In genomic region chr20:3802524-3803239, GRCh38 we compare ENCODE assay signal across 11 cellular contexts. TPM values are rescaled to one million over a fixed set of nuclear protein-coding genes. Genes with fewer than 3 reads are reported as not detected.
DNase-seq lines count a peak whose midpoint lies in the region; ATAC-seq, FAIRE-seq and TF ChIP-seq lines count a peak whose summit lies in the region.
"Had no signal": no experiment of that assay in that cellular context is flagged by ENCODE, and none has a peak within 500 bp of the region (broad histone marks: within the 10 kb centered on the region; RNA-seq: fewer than 3 reads in every experiment).

No MANE protein-coding gene starts in this region.

- no peak for TF ChIP-seq POLR2A in GM12878 (IDR thresholded peaks at IDR 0.05; ENCODE audit: low read depth, low read length)

- H3K27ac ChIP-seq in BLaER1 (peak overlapping the region; percentile 24), GM12878 (ENCODE audit: control insufficient read depth, insufficient read depth) (no peak overlapping the region; the same call in 1 of the 2 replicates), GM23248 (no peak overlapping the region)

- POLR2A ChIA-PET in GM12878 (lab: Charles Lee): no interaction called here
- POLR2A ChIA-PET in naive thymus-derived CD8-positive, alpha-beta T cell (lab: Charles Lee): no interaction called here

- H3K36me3 ChIP-seq in BLaER1: peaks cover 72% of the 10 kb centered on the region
- peaks cover 23 to 28% of the 10 kb centered on the region in 2 experiments for H3K36me3 ChIP-seq in GM12878 (ENCODE audit: control insufficient read depth in 2 of 2, insufficient read depth in 2 of 2, low read length in 1 of 2)
- no peaks in the 10 kb centered on the region; the same call in 1 of the 2 replicates for H3K36me3 ChIP-seq in GM23248 (ENCODE audit: low read depth)

- H3K36me3 Mint-ChIP-seq in naive thymus-derived CD8-positive, alpha-beta T cell: peaks cover 9 to 85% (median 51%) of the 10 kb centered on the region in 3 donors
- H3K36me3 Mint-ChIP-seq in endothelial cell (ENCODE audit: low read depth, unreplicated experiment): peaks cover 25% of the 10 kb centered on the region

- H4K20me1 ChIP-seq in BLaER1 (no peaks in the 10 kb centered on the region), GM12878 (ENCODE audit: control insufficient read depth, insufficient read depth) (no peaks in the 10 kb centered on the region), GM23248 (ENCODE audit: insufficient read depth) (no peaks in the 10 kb centered on the region)

- BruUV-seq in GM12878 (replicated peaks; lab: Mats Ljungman, UMichigan): no TSS peak

- ATAC-seq in GM12878 (no peak), GM21367 (IDR thresholded peaks at IDR 0.05; ENCODE audit: unreplicated experiment) (no peak)
- no peak for ATAC-seq in naive thymus-derived CD8-positive, alpha-beta T cell

- no peaks in the 10 kb centered on the region for H3K9me3 ChIP-seq in BLaER1
- no peaks in the 10 kb centered on the region for H3K9me3 ChIP-seq in GM12878 (replicated peaks; ENCODE audit: control insufficient read depth, insufficient read depth, low read length)
- H3K9me3 ChIP-seq in GM23248 (ENCODE audit: low read depth): no peaks in the 10 kb centered on the region

- H3K27me3 ChIP-seq in BLaER1 (no peaks in the 10 kb centered on the region), GM12878 (replicated peaks in 1 of 2; ENCODE audit: control insufficient read depth in 2 of 2, insufficient read depth in 2 of 2, low read length in 1 of 2) (no peaks in the 10 kb centered on the region), GM23248 (replicated peaks; ENCODE audit: insufficient read depth) (no peaks in the 10 kb centered on the region)

- RAD21 ChIA-PET in GM12878 (lab: Charles Lee; ENCODE audit: unreplicated experiment): interaction anchor here (0.7 kb wide), 1 partner anchor 18 kb away, joined by 3 read pairs; no protein-coding TSS in a partner anchor

- no peak for TF ChIP-seq RAD21 in GM12878 (IDR thresholded peaks at IDR 0.05; ENCODE audit: insufficient read depth, low read depth, low read length)

- no peaks in the 10 kb centered on the region for H3K9me2 ChIP-seq in GM23248 (ENCODE audit: insufficient read depth)

- no peaks in the 10 kb centered on the region for H3K27me3 Mint-ChIP-seq in naive thymus-derived CD8-positive, alpha-beta T cell
- peaks cover 15% of the 10 kb centered on the region for H3K27me3 Mint-ChIP-seq in endothelial cell (ENCODE audit: unreplicated experiment)

- H3K9ac ChIP-seq in BLaER1: no peak overlapping the region; the same call in 1 of the 2 replicates
- no peak overlapping the region for H3K9ac ChIP-seq in GM12878 (ENCODE audit: control insufficient read depth, insufficient read depth, low read length)
- H3K9ac ChIP-seq in GM23248: no peak overlapping the region

- H3K4me3 Mint-ChIP-seq in naive thymus-derived CD8-positive, alpha-beta T cell: peak overlapping the region in 8 of 10 donors; percentile 19 to 61 (median 42)
- no peak overlapping the region for H3K4me3 Mint-ChIP-seq in endothelial cell (ENCODE audit: unreplicated experiment)

- intact Hi-C loops in GM12878 (cut with micrococcal nuclease; ENCODE audit: unreplicated experiment): no loop called here

- DNase-seq in DMS53 (lab: John Stamatoyannopoulos, UW) (peak; percentile 94), GM12878 (ENCODE audit: low read depth, low spot score) (no peak), endothelial cell (ENCODE audit: low spot score) (no peak), GM23248 (no peak)
- no peak for DNase-seq in naive thymus-derived CD8-positive, alpha-beta T cell
- DNase-seq: NCI-H526 treated with DMSO at 0.1 percent for 48 hours, occipital lobe had no signal

- no peak overlapping the region for H3K4me3 ChIP-seq in BLaER1
- H3K4me3 ChIP-seq in GM12878: no peak overlapping the region
- H3K4me3 ChIP-seq in GM23248: no peak overlapping the region

- no peaks in the 10 kb centered on the region for H3K9me3 Mint-ChIP-seq in naive thymus-derived CD8-positive, alpha-beta T cell
- no peaks in the 10 kb centered on the region for H3K9me3 Mint-ChIP-seq in endothelial cell (ENCODE audit: unreplicated experiment)

- peaks cover 47 to 89% (median 85%) of the 10 kb centered on the region in 4 donors for H3K4me1 Mint-ChIP-seq in naive thymus-derived CD8-positive, alpha-beta T cell
- H3K4me1 Mint-ChIP-seq in endothelial cell (ENCODE audit: unreplicated experiment): peaks cover 23% of the 10 kb centered on the region

- H3K4me1 ChIP-seq in BLaER1 (peaks cover 77% of the 10 kb centered on the region), GM12878 (ENCODE audit: control insufficient read depth, insufficient read depth, low read length) (peaks cover 33% of the 10 kb centered on the region), GM23248 (ENCODE audit: insufficient read depth) (peaks cover 32% of the 10 kb centered on the region)

- TF ChIP-seq CTCF in GM12878 (IDR thresholded peaks at IDR 0.05 in 2 of 3, conservative IDR thresholded peaks at IDR 0.05 in 1 of 3; ENCODE audit: control insufficient read depth in 2 of 3, extremely low read depth in 1 of 3, insufficient read depth in 1 of 3, low read depth in 3 of 3, low read length in 3 of 3) (no peak), endothelial cell (IDR thresholded peaks at IDR 0.05; ENCODE audit: unreplicated experiment) (no peak)

- in situ Hi-C loops in GM12878 (cut with MboI): no loop called here
- in situ Hi-C loops in GM23248 (cut with MboI): no loop called here

- SMC1A ChIA-PET in GM12878 (lab: Charles Lee; ENCODE audit: uncharacterized antibody, unreplicated experiment): interaction anchor here (0.7 kb wide), 1 partner anchor 18 kb away, joined by 3 read pairs; the partner anchor contains the start of gene AP5S1

- CTCF ChIA-PET in GM12878 (lab: Yijun Ruan, JAX): interaction anchor here (0.9 kb wide), 2 partner anchors 18 to 35 kb away, joined by 3 read pairs; partner anchors contain the start of gene ADISSP

- H3K79me2 ChIP-seq in GM12878 (ENCODE audit: control insufficient read depth, insufficient read depth, low read length): peaks cover 7% of the 10 kb centered on the region
- peaks cover 27% of the 10 kb centered on the region for H3K79me2 ChIP-seq in GM23248 (ENCODE audit: insufficient read depth)

- H2AFZ ChIP-seq in GM12878 (ENCODE audit: control insufficient read depth, low read depth, low read length) (no peak overlapping the region), GM23248 (no peak overlapping the region)

- 71% methylated on average over 11 of the region's 11 CpGs for WGBS in GM12878 (ENCODE audit: insufficient coverage, insufficient replicate concordance, low lambda C conversion rate, missing lambda C conversion rate)
- 94 to 96% methylated on average over 11 of the region's 11 CpGs for WGBS in GM23248 (ENCODE audit: low coverage in 1 of 2, low lambda C conversion rate in 2 of 2, missing lambda C conversion rate in 2 of 2), 2 experiments

- H3F3A ChIP-seq in GM23248 (ENCODE audit: insufficient read depth): peaks cover 25% of the 10 kb centered on the region

- H3K27ac Mint-ChIP-seq in naive thymus-derived CD8-positive, alpha-beta T cell: peak overlapping the region; percentile 84 to 97 (median 93)
- H3K27ac Mint-ChIP-seq in endothelial cell (ENCODE audit: unreplicated experiment): no peak overlapping the region

- FAIRE-seq in GM12878 (lab: Jason Lieb, UNC): peak; percentile 74
- FAIRE-seq: kidney had no signal

- no peak for TF ChIP-seq EP300 in GM12878 (IDR thresholded peaks at IDR 0.05; ENCODE audit: borderline replicate concordance in 1 of 2, control insufficient read depth in 1 of 2, low read depth in 2 of 2, low read length in 2 of 2)

- peak overlapping the region; percentile 67 for H3K4me2 ChIP-seq in BLaER1
- H3K4me2 ChIP-seq in GM12878 (ENCODE audit: control insufficient read depth, insufficient read depth): peak overlapping the region; percentile 7; the same call in 1 of the 2 replicates
- H3K4me2 ChIP-seq in GM23248 (ENCODE audit: unreplicated experiment): no peak overlapping the region

RNA-seq across cellular contexts. Expression of gene CDC25B, which starts 6.6 kb away (rescaled TPM):
- 19.8 and 20.9 TPM in 2 replicates for total RNA-seq in GM12878 (2013; cell fraction: nucleolus; rRNA removed)
- total RNA-seq in GM12878 (2014; rRNA removed): 18.5 and 20.7 TPM in 2 replicates
- 11.2 and 13.0 TPM in 2 replicates for total RNA-seq in GM12878 (2014; rRNA removed; fragmentation: Illumina TruSeq; extraction: Trizol)
- 58.8 and 58.9 TPM in 2 replicates for total RNA-seq in GM12878 (2021)
- polyA plus RNA-seq in GM12878 (2011; ENCODE audit: low read depth): 13.9 TPM
- polyA plus RNA-seq in GM12878 (2011; rRNA removed): 11.2 and 20.2 TPM in 2 replicates
- 33.1 and 37.6 TPM in 2 replicates for polyA plus RNA-seq in GM12878 (2011; cell fraction: cytosol; rRNA removed)
- polyA plus RNA-seq in GM12878 (2011; cell fraction: nucleus; rRNA removed): 145 and 172 TPM in 2 replicates
- 27.8 and 28.4 TPM in 2 replicates for polyA plus RNA-seq in GM12878 (2012)
- polyA plus RNA-seq in GM12878 (2014; fragmentation: Illumina TruSeq; extraction: Trizol): 25.1 and 36.9 TPM in 2 replicates
- 1 to 10 TPM; 4.6 to 8.6 TPM for polyA plus RNA-seq in GM12878 (2014; fragmentation: Nextera tagmentation; extraction: Ambion mirVana)
- polyA plus RNA-seq in GM12878 (2014; rRNA removed): 37.0 and 44.2 TPM in 2 replicates
- 10 to 100 TPM; 28.4 to 28.7 TPM for polyA plus RNA-seq in GM12878 (2016; fragmentation: Nextera tagmentation; extraction: Ambion mirVana)
- 11.0 and 22.2 TPM in 2 replicates for polyA minus RNA-seq in GM12878 (2011; rRNA and poly(A)+ RNA removed)
- 12.4 and 15.6 TPM in 2 replicates for polyA minus RNA-seq in GM12878 (2011; cell fraction: cytosol; rRNA and poly(A)+ RNA removed)
- 13.5 and 22.2 TPM in 2 replicates for polyA minus RNA-seq in GM12878 (2011; cell fraction: nucleus; rRNA and poly(A)+ RNA removed)
- 100 to 1,000 TPM; 320 to 336 TPM for total RNA-seq in naive thymus-derived CD8-positive, alpha-beta T cell
- polyA plus RNA-seq in naive thymus-derived CD8-positive, alpha-beta T cell: 10 to 100 TPM; 38.1 to 49.7 (median 42.0) TPM
- 10.4 TPM for total RNA-seq in endothelial cell (ENCODE audit: unreplicated experiment)
- total RNA-seq in GM23248 (2014; rRNA removed; shearing (Covaris generic)): 20.1 and 22.9 TPM in 2 replicates
- 16.3 and 18.2 TPM in 2 replicates for polyA plus RNA-seq in GM23248 (2016; fragmentation: Nextera tagmentation; extraction: Ambion mirVana)

RNA-seq across cellular contexts. Expression of gene CENPB, which starts 16.1 kb away (rescaled TPM):
- 8.8 and 11.3 TPM in 2 replicates for total RNA-seq in GM12878 (2013; cell fraction: nucleolus; rRNA removed)
- total RNA-seq in GM12878 (2014; rRNA removed) (56.6 and 68.6 TPM in 2 replicates), GM12878 (2014; rRNA removed; fragmentation: Illumina TruSeq; extraction: Trizol) (24.4 and 27.6 TPM in 2 replicates), GM12878 (2021) (68.3 and 71.2 TPM in 2 replicates), endothelial cell (ENCODE audit: unreplicated experiment) (57.9 TPM)
- polyA plus RNA-seq in GM12878 (2011; ENCODE audit: low read depth): 12.5 TPM
- polyA plus RNA-seq in GM12878 (2011; rRNA removed) (4.3 and 7.1 TPM in 2 replicates), GM12878 (2014; fragmentation: Illumina TruSeq; extraction: Trizol) (10.9 and 20.9 TPM in 2 replicates), GM12878 (2014; fragmentation: Nextera tagmentation; extraction: Ambion mirVana) (under 1 TPM; 0.16 to 0.29 TPM), GM12878 (2014; rRNA removed) (35.5 and 44.8 TPM in 2 replicates), GM12878 (2016; fragmentation: Nextera tagmentation; extraction: Ambion mirVana) (1 to 10 TPM; 1.6 to 2.4 TPM), GM23248 (2016; fragmentation: Nextera tagmentation; extraction: Ambion mirVana) (4.5 and 4.6 TPM in 2 replicates)
- polyA plus RNA-seq in GM12878 (2011; cell fraction: cytosol; rRNA removed): 8.8 and 12.2 TPM in 2 replicates
- polyA plus RNA-seq in GM12878 (2011; cell fraction: nucleus; rRNA removed): 9.5 and 12.9 TPM in 2 replicates
- polyA plus RNA-seq in GM12878 (2012): 24.5 and 35.6 TPM in 2 replicates
- polyA minus RNA-seq in GM12878 (2011; rRNA and poly(A)+ RNA removed): 8.2 and 15.1 TPM in 2 replicates
- polyA minus RNA-seq in GM12878 (2011; cell fraction: cytosol; rRNA and poly(A)+ RNA removed): 8.4 and 9.0 TPM in 2 replicates
- polyA minus RNA-seq in GM12878 (2011; cell fraction: nucleus; rRNA and poly(A)+ RNA removed): 7.0 and 12.8 TPM in 2 replicates
- total RNA-seq in naive thymus-derived CD8-positive, alpha-beta T cell: 10 to 100 TPM; 45.8 to 48.6 TPM
- 1 to 10 TPM; 1.0 to 1.7 (median 1.4) TPM for polyA plus RNA-seq in naive thymus-derived CD8-positive, alpha-beta T cell
- total RNA-seq in GM23248 (2014; rRNA removed; shearing (Covaris generic)): 134 and 153 TPM in 2 replicates

RNA-seq across cellular contexts. Expression of gene AP5S1, which starts 17.7 kb away (rescaled TPM):
- total RNA-seq in GM12878 (2013; cell fraction: nucleolus; rRNA removed): 7.0 and 7.1 TPM in 2 replicates
- total RNA-seq in GM12878 (2014; rRNA removed): 11.6 and 13.2 TPM in 2 replicates
- 3.8 and 4.7 TPM in 2 replicates for total RNA-seq in GM12878 (2014; rRNA removed; fragmentation: Illumina TruSeq; extraction: Trizol)
- total RNA-seq in GM12878 (2021): 12.3 and 12.4 TPM in 2 replicates
- 3.5 TPM for polyA plus RNA-seq in GM12878 (2011; ENCODE audit: low read depth)
- 1.7 and 3.8 TPM in 2 replicates for polyA plus RNA-seq in GM12878 (2011; rRNA removed)
- polyA plus RNA-seq in GM12878 (2011; cell fraction: cytosol; rRNA removed): 6.4 and 8.4 TPM in 2 replicates
- 3.8 and 5.3 TPM in 2 replicates for polyA plus RNA-seq in GM12878 (2011; cell fraction: nucleus; rRNA removed)
- 7.3 and 11.5 TPM in 2 replicates for polyA plus RNA-seq in GM12878 (2012)
- 1.8 and 3.8 TPM in 2 replicates for polyA plus RNA-seq in GM12878 (2014; fragmentation: Illumina TruSeq; extraction: Trizol)
- polyA plus RNA-seq in GM12878 (2014; fragmentation: Nextera tagmentation; extraction: Ambion mirVana): 1 to 10 TPM; 4.4 to 5.8 TPM
- 9.7 and 11.1 TPM in 2 replicates for polyA plus RNA-seq in GM12878 (2014; rRNA removed)
- 10 to 100 TPM; 10.5 to 13.1 TPM for polyA plus RNA-seq in GM12878 (2016; fragmentation: Nextera tagmentation; extraction: Ambion mirVana)
- polyA minus RNA-seq in GM12878 (2011; rRNA and poly(A)+ RNA removed): 3.9 and 8.0 TPM in 2 replicates
- polyA minus RNA-seq in GM12878 (2011; cell fraction: cytosol; rRNA and poly(A)+ RNA removed): 1.8 and 3.9 TPM in 2 replicates
- polyA minus RNA-seq in GM12878 (2011; cell fraction: nucleus; rRNA and poly(A)+ RNA removed): 4.0 and 7.7 TPM in 2 replicates
- total RNA-seq in naive thymus-derived CD8-positive, alpha-beta T cell: 10 to 100 TPM; 12.6 to 14.5 TPM
- 10 to 100 TPM; 10.1 to 21.8 (median 19.3) TPM for polyA plus RNA-seq in naive thymus-derived CD8-positive, alpha-beta T cell
- 9.9 TPM for total RNA-seq in endothelial cell (ENCODE audit: unreplicated experiment)
- total RNA-seq in GM23248 (2014; rRNA removed; shearing (Covaris generic)): 24.8 and 25.0 TPM in 2 replicates
- polyA plus RNA-seq in GM23248 (2016; fragmentation: Nextera tagmentation; extraction: Ambion mirVana): 20.5 and 22.6 TPM in 2 replicates

RNA-seq across cellular contexts. Expression of gene SPEF1, which starts 21.4 kb away (rescaled TPM):
- not detected in 2 replicates for total RNA-seq in GM12878 (2013; cell fraction: nucleolus; rRNA removed)
- total RNA-seq in GM12878 (2014; rRNA removed) (not detected in 2 replicates), GM12878 (2014; rRNA removed; fragmentation: Illumina TruSeq; extraction: Trizol) (not detected in 2 replicates), GM12878 (2021) (not detected in 2 replicates), endothelial cell (ENCODE audit: unreplicated experiment) (0.23 TPM)
- not detected for polyA plus RNA-seq in GM12878 (2011; ENCODE audit: low read depth)
- polyA plus RNA-seq in GM12878 (2011; rRNA removed) (not detected in 2 replicates), GM12878 (2014; fragmentation: Illumina TruSeq; extraction: Trizol) (not detected in 2 replicates), GM12878 (2014; fragmentation: Nextera tagmentation; extraction: Ambion mirVana) (not detected), GM12878 (2014; rRNA removed) (0.06 and 0.12 TPM in 2 replicates), GM12878 (2016; fragmentation: Nextera tagmentation; extraction: Ambion mirVana) (not detected), GM23248 (2016; fragmentation: Nextera tagmentation; extraction: Ambion mirVana) (0.11 TPM in 1 of 2 replicates, not detected in the other)
- polyA plus RNA-seq in GM12878 (2011; cell fraction: cytosol; rRNA removed): not detected in 2 replicates
- polyA plus RNA-seq in GM12878 (2011; cell fraction: nucleus; rRNA removed): 0.18 and 0.29 TPM in 2 replicates
- polyA plus RNA-seq in GM12878 (2012): 0.09 TPM in 1 of 2 replicates, not detected in the other
- polyA minus RNA-seq in GM12878 (2011; rRNA and poly(A)+ RNA removed): not detected in 2 replicates
- polyA minus RNA-seq in GM12878 (2011; cell fraction: cytosol; rRNA and poly(A)+ RNA removed): not detected in 2 replicates
- 0.12 TPM in 1 of 2 replicates, not detected in the other for polyA minus RNA-seq in GM12878 (2011; cell fraction: nucleus; rRNA and poly(A)+ RNA removed)
- total RNA-seq in naive thymus-derived CD8-positive, alpha-beta T cell: under 1 TPM in 1 of 2 experiments, not detected in 1; 0.33 TPM
- not detected for polyA plus RNA-seq in naive thymus-derived CD8-positive, alpha-beta T cell
- not detected in 2 replicates for total RNA-seq in GM23248 (2014; rRNA removed; shearing (Covaris generic))
- total RNA-seq: Daoy had no signal

RNA-seq across cellular contexts. Expression of gene ADISSP, which starts 35.1 kb away (rescaled TPM):
- 2.7 and 3.8 TPM in 2 replicates for total RNA-seq in GM12878 (2013; cell fraction: nucleolus; rRNA removed)
- total RNA-seq in GM12878 (2014; rRNA removed) (59.2 and 64.5 TPM in 2 replicates), GM12878 (2014; rRNA removed; fragmentation: Illumina TruSeq; extraction: Trizol) (25.2 and 27.1 TPM in 2 replicates), GM12878 (2021) (65.9 and 67.5 TPM in 2 replicates), endothelial cell (ENCODE audit: unreplicated experiment) (18.0 TPM)
- 5.7 TPM for polyA plus RNA-seq in GM12878 (2011; ENCODE audit: low read depth)
- polyA plus RNA-seq in GM12878 (2011; rRNA removed) (6.9 and 22.6 TPM in 2 replicates), GM12878 (2014; fragmentation: Illumina TruSeq; extraction: Trizol) (2.3 and 17.5 TPM in 2 replicates), GM12878 (2014; fragmentation: Nextera tagmentation; extraction: Ambion mirVana) (1 to 10 TPM in 1 of 2 experiments, under 1 TPM in 1; 0.80 to 7.6 TPM), GM12878 (2014; rRNA removed) (50.2 and 62.0 TPM in 2 replicates), GM12878 (2016; fragmentation: Nextera tagmentation; extraction: Ambion mirVana) (10 to 100 TPM; 90.8 to 96.3 TPM), GM23248 (2016; fragmentation: Nextera tagmentation; extraction: Ambion mirVana) (62.6 and 65.4 TPM in 2 replicates)
- 42.5 and 66.1 TPM in 2 replicates for polyA plus RNA-seq in GM12878 (2011; cell fraction: cytosol; rRNA removed)
- 25.9 and 34.8 TPM in 2 replicates for polyA plus RNA-seq in GM12878 (2011; cell fraction: nucleus; rRNA removed)
- 22.4 and 26.6 TPM in 2 replicates for polyA plus RNA-seq in GM12878 (2012)
- polyA minus RNA-seq in GM12878 (2011; rRNA and poly(A)+ RNA removed): 16.0 and 29.6 TPM in 2 replicates
- 16.8 and 25.3 TPM in 2 replicates for polyA minus RNA-seq in GM12878 (2011; cell fraction: cytosol; rRNA and poly(A)+ RNA removed)
- polyA minus RNA-seq in GM12878 (2011; cell fraction: nucleus; rRNA and poly(A)+ RNA removed): 6.3 and 9.6 TPM in 2 replicates
- 10 to 100 TPM; 19.5 to 19.6 TPM for total RNA-seq in naive thymus-derived CD8-positive, alpha-beta T cell
- polyA plus RNA-seq in naive thymus-derived CD8-positive, alpha-beta T cell: 10 to 100 TPM; 17.6 to 32.4 (median 22.2) TPM
- total RNA-seq in GM23248 (2014; rRNA removed; shearing (Covaris generic)): 44.9 and 49.1 TPM in 2 replicates

Comparison
In these comparisons a context has a peak if more than half of its experiments do, and no peak if none do; other contexts are left out.
1. RNA of gene CDC25B, which starts 6.6 kb away (total RNA-seq): 320 to 336 TPM in naive thymus-derived CD8-positive, alpha-beta T cell; 11.2 to 58.9 TPM in GM12878, 20.1 to 22.9 TPM in GM23248 and 10.4 TPM in endothelial cell (single experiment); every median in the first group is over 4 times any median in the second.